In the genomic region with DNA sequence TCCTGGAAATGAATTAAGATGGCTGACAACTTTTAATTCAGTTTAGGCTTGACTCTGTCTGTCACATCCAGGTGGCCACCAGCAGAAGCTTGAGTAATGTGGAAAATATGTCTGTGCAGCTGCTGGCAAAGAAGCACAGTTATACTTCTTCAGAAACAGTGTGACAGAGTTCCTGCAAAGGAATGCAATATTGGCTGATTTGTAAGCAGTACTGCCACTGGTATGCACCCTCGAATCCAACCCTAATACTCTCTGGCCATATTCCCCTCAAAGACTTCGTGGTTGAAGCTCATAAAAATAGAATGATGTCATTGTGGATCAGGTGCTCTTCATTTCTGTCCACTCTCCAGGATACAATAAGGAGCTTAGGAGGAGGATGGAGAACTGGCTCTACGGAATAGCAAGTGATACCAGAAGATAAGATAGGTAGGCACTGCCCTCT, we compare ENCODE assay signal across 9 cellular contexts.
A peak's percentile ranks its signal among the peaks of the same experiment; 100 is the strongest.
DNase-seq lines count a peak whose midpoint lies in the region; ATAC-seq and TF ChIP-seq lines count a peak whose summit lies in the region.
"Had no signal": no experiment of that assay in that cellular context is flagged by ENCODE, and none has a peak within 500 bp of the region (broad histone marks: within the 10 kb centered on the region; RNA-seq: fewer than 3 reads in every experiment).

No MANE protein-coding gene starts in this region.

- no peak for DNase-seq in activated CD4-positive, CD25-positive, alpha-beta regulatory T cell treated with anti-CD3 and anti-CD28 coated beads, Interleukin-2, amount 50 U/mL, for 72 hours
- peak; percentile 58 for DNase-seq in NAMALWA (ENCODE audit: low spot score)
- no peak for DNase-seq in esophagus muscularis mucosa (ENCODE audit: extremely low spot score)
- DNase-seq in stimulated activated effector memory CD8-positive, alpha-beta T cell treated with anti-CD3 and anti-CD28 coated beads, Interleukin-12 subunit alpha, Interleukin-12 subunit beta, amount 100 ng/mL, for 72 hours (ENCODE audit: low spot score in 2 of 2): no peak
- DNase-seq in NCI-H2107 treated with DMSO at 0.1 percent for 48 hours (lab: John Stamatoyannopoulos, UW; ENCODE audit: unreplicated experiment): no peak
- DNase-seq in NCI-H128 (lab: John Stamatoyannopoulos, UW; ENCODE audit: unreplicated experiment): no peak
- DNase-seq: CD4-positive, CD25-positive, alpha-beta regulatory T cell had no signal

- H3K4me3 ChIP-seq in esophagus muscularis mucosa: no peak overlapping the region

- intact Hi-C loops in esophagus muscularis mucosa (cut with DNase I): loop anchor here (10.0 kb wide), 1 partner anchor 163 kb away; no protein-coding TSS in a partner anchor

- H3K27ac ChIP-seq in esophagus muscularis mucosa (replicated peaks in 1 of 4): peak overlapping the region; percentile 62 to 75 (median 66)

- H3K27ac Mint-ChIP-seq in stimulated activated effector memory CD8-positive, alpha-beta T cell treated with anti-CD3 and anti-CD28 coated beads, Interleukin-12 subunit alpha, Interleukin-12 subunit beta, amount 100 ng/mL, for 72 hours: peak overlapping the region; percentile 67

- TF ChIP-seq CTCF in esophagus muscularis mucosa (IDR thresholded peaks at IDR 0.05): no peak

- 31% methylated on average over 3 of the region's 3 CpGs for WGBS in esophagus muscularis mucosa

- H3K9me3 Mint-ChIP-seq in stimulated activated effector memory CD8-positive, alpha-beta T cell treated with anti-CD3 and anti-CD28 coated beads, Interleukin-12 subunit alpha, Interleukin-12 subunit beta, amount 100 ng/mL, for 72 hours: peaks cover 5% of the 10 kb centered on the region

- no peaks in the 10 kb centered on the region for H3K36me3 ChIP-seq in esophagus muscularis mucosa

- H3K4me3 Mint-ChIP-seq in stimulated activated effector memory CD8-positive, alpha-beta T cell treated with anti-CD3 and anti-CD28 coated beads, Interleukin-12 subunit alpha, Interleukin-12 subunit beta, amount 100 ng/mL, for 72 hours: no peak overlapping the region
- H3K4me3 Mint-ChIP-seq: CD4-positive, CD25-positive, alpha-beta regulatory T cell had no signal

- peak; percentile 38 to 59 for ATAC-seq in activated CD4-positive, CD25-positive, alpha-beta regulatory T cell treated with anti-CD3 and anti-CD28 coated beads, Interleukin-2, amount 50 U/mL, for 24 hours
- peak; percentile 83 for ATAC-seq in stimulated activated effector memory CD8-positive, alpha-beta T cell treated with anti-CD3 and anti-CD28 coated beads, Interleukin-12 subunit alpha, Interleukin-12 subunit beta, amount 100 ng/mL, for 72 hours
- no peak for ATAC-seq in HG02759 (IDR thresholded peaks at IDR 0.05; ENCODE audit: unreplicated experiment)

- H3K27me3 ChIP-seq in esophagus muscularis mucosa: no peaks in the 10 kb centered on the region

- no peak for TF ChIP-seq POLR2A in esophagus muscularis mucosa (IDR thresholded peaks at IDR 0.05; ENCODE audit: low read depth)

- TF ChIP-seq EP300 in esophagus muscularis mucosa (IDR thresholded peaks at IDR 0.05): no peak

- no peaks in the 10 kb centered on the region for H3K9me3 ChIP-seq in esophagus muscularis mucosa

- peaks cover 26% of the 10 kb centered on the region for H3K4me1 Mint-ChIP-seq in stimulated activated effector memory CD8-positive, alpha-beta T cell treated with anti-CD3 and anti-CD28 coated beads, Interleukin-12 subunit alpha, Interleukin-12 subunit beta, amount 100 ng/mL, for 72 hours

- H3K36me3 Mint-ChIP-seq in stimulated activated effector memory CD8-positive, alpha-beta T cell treated with anti-CD3 and anti-CD28 coated beads, Interleukin-12 subunit alpha, Interleukin-12 subunit beta, amount 100 ng/mL, for 72 hours: no peaks in the 10 kb centered on the region
- H3K36me3 Mint-ChIP-seq: CD4-positive, CD25-positive, alpha-beta regulatory T cell had no signal

- peaks cover 16 to 28% (median 24%) of the 10 kb centered on the region in 4 donors for H3K4me1 ChIP-seq in esophagus muscularis mucosa
